1 cellular context compared by ENCODE assay signal in genomic region chr16:87382023-87382785, GRCh38.
TF ChIP-seq lines count a peak whose summit lies in the region.

No MANE protein-coding gene starts in this region.

TF ChIP-seq in HepG2, 621 proteins besides CTCF, POLR2A, EP300 and RAD21 (continued from another document and continues in another):
- TF ChIP-seq, protein P1, sequence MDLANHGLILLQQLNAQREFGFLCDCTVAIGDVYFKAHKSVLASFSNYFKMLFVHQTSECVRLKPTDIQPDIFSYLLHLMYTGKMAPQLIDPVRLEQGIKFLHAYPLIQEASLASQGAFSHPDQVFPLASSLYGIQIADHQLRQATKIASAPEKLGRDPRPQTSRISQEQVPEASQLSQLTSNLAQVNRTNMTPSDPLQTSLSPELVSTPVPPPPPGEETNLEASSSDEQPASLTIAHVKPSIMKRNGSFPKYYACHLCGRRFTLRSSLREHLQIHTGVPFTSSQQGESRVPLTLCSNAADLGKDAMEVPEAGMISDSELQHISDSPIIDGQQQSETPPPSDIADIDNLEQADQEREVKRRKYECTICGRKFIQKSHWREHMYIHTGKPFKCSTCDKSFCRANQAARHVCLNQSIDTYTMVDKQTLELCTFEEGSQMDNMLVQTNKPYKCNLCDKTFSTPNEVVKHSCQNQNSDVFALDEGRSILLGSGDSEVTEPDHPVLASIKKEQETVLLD (CRISPR knock-in tag; IDR thresholded peaks at IDR 0.05; ENCODE audit: low read depth): 0 out of 2 replicates have a peak, but pooled peaks have one; percentile 5
- TF ChIP-seq ARNTL (CRISPR knock-in tag; IDR thresholded peaks at IDR 0.05): peak; percentile 83
- TF ChIP-seq RFX1 (IDR thresholded peaks at IDR 0.05): peak; percentile 13; the same call in 1 of the 2 replicates
- no peak for TF ChIP-seq SMAD9 (CRISPR knock-in tag; IDR thresholded peaks at IDR 0.05)
- peak; percentile 87 for TF ChIP-seq ZNF761 (CRISPR knock-in tag; conservative IDR thresholded peaks at IDR 0.05)
- peak; percentile 96 for TF ChIP-seq PITX1 (CRISPR knock-in tag; IDR thresholded peaks at IDR 0.05)
- peak; percentile 96 for TF ChIP-seq FOXK2 (IDR thresholded peaks at IDR 0.05)
- TF ChIP-seq, protein P2, sequence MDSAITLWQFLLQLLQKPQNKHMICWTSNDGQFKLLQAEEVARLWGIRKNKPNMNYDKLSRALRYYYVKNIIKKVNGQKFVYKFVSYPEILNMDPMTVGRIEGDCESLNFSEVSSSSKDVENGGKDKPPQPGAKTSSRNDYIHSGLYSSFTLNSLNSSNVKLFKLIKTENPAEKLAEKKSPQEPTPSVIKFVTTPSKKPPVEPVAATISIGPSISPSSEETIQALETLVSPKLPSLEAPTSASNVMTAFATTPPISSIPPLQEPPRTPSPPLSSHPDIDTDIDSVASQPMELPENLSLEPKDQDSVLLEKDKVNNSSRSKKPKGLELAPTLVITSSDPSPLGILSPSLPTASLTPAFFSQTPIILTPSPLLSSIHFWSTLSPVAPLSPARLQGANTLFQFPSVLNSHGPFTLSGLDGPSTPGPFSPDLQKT (CRISPR knock-in tag; IDR thresholded peaks at IDR 0.05; ENCODE audit: borderline replicate concordance): no peak
- TF ChIP-seq CHD4 (IDR thresholded peaks at IDR 0.05; ENCODE audit: borderline replicate concordance, low read length): no peak
- TF ChIP-seq HNF4G (IDR thresholded peaks at IDR 0.05; ENCODE audit: borderline replicate concordance, low read depth, low read length): peak; percentile 97
- TF ChIP-seq HNF4G (CRISPR knock-in tag; IDR thresholded peaks at IDR 0.05; ENCODE audit: borderline replicate concordance, low read depth): peak; percentile 75; the same call in 1 of the 2 replicates
- TF ChIP-seq, protein P3, sequence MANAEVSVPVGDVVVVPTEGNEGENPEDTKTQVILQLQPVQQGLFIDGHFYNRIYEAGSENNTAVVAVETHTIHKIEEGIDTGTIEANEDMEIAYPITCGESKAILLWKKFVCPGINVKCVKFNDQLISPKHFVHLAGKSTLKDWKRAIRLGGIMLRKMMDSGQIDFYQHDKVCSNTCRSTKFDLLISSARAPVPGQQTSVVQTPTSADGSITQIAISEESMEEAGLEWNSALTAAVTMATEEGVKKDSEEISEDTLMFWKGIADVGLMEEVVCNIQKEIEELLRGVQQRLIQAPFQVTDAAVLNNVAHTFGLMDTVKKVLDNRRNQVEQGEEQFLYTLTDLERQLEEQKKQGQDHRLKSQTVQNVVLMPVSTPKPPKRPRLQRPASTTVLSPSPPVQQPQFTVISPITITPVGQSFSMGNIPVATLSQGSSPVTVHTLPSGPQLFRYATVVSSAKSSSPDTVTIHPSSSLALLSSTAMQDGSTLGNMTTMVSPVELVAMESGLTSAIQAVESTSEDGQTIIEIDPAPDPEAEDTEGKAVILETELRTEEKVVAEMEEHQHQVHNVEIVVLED (CRISPR knock-in tag; IDR thresholded peaks at IDR 0.05; ENCODE audit: borderline replicate concordance): peak; percentile 57; the same call in 1 of the 2 replicates
- peak; percentile 100 for TF ChIP-seq SIX1 (CRISPR knock-in tag; IDR thresholded peaks at IDR 0.05; ENCODE audit: borderline replicate concordance)
- peak; percentile 87; the same call in 1 of the 2 replicates for TF ChIP-seq POLR2G (IDR thresholded peaks at IDR 0.05; ENCODE audit: low read depth, low read length)
- TF ChIP-seq ZBTB14 (CRISPR knock-in tag; IDR thresholded peaks at IDR 0.05): no peak; the same call in 1 of the 2 replicates
- TF ChIP-seq DPF2 (CRISPR knock-in tag; IDR thresholded peaks at IDR 0.05; ENCODE audit: borderline replicate concordance, low read depth): peak; percentile 93
- TF ChIP-seq PTBP1 (IDR thresholded peaks at IDR 0.05; ENCODE audit: low read depth, low read length, poor library complexity, severe bottlenecking): no peak
- TF ChIP-seq MTF2 (CRISPR knock-in tag; IDR thresholded peaks at IDR 0.05; ENCODE audit: borderline replicate concordance): no peak
- peak; percentile 21; the same call in 1 of the 2 replicates for TF ChIP-seq ZNF580 (CRISPR knock-in tag; IDR thresholded peaks at IDR 0.05; ENCODE audit: borderline replicate concordance, low read depth)
- TF ChIP-seq AGO2 (optimal IDR thresholded peaks at IDR 0.05; ENCODE audit: low read depth, low read length): no peak
- TF ChIP-seq, protein P4, sequence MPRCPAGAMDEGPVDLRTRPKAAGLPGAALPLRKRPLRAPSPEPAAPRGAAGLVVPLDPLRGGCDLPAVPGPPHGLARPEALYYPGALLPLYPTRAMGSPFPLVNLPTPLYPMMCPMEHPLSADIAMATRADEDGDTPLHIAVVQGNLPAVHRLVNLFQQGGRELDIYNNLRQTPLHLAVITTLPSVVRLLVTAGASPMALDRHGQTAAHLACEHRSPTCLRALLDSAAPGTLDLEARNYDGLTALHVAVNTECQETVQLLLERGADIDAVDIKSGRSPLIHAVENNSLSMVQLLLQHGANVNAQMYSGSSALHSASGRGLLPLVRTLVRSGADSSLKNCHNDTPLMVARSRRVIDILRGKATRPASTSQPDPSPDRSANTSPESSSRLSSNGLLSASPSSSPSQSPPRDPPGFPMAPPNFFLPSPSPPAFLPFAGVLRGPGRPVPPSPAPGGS (CRISPR knock-in tag; IDR thresholded peaks at IDR 0.05): peak; percentile 57; the same call in 1 of the 2 replicates
- TF ChIP-seq ZNF576 (CRISPR knock-in tag; IDR thresholded peaks at IDR 0.05): no peak
- peak; percentile 61; the same call in 1 of the 2 replicates for TF ChIP-seq ZNF263 (CRISPR knock-in tag; IDR thresholded peaks at IDR 0.05)
- TF ChIP-seq CAMTA2 (CRISPR knock-in tag; IDR thresholded peaks at IDR 0.05; ENCODE audit: borderline replicate concordance): no peak
- no peak for TF ChIP-seq ZNF225 (CRISPR knock-in tag; IDR thresholded peaks at IDR 0.05)
- no peak for TF ChIP-seq ETS1 (CRISPR knock-in tag; IDR thresholded peaks at IDR 0.05)
- TF ChIP-seq, protein P5, sequence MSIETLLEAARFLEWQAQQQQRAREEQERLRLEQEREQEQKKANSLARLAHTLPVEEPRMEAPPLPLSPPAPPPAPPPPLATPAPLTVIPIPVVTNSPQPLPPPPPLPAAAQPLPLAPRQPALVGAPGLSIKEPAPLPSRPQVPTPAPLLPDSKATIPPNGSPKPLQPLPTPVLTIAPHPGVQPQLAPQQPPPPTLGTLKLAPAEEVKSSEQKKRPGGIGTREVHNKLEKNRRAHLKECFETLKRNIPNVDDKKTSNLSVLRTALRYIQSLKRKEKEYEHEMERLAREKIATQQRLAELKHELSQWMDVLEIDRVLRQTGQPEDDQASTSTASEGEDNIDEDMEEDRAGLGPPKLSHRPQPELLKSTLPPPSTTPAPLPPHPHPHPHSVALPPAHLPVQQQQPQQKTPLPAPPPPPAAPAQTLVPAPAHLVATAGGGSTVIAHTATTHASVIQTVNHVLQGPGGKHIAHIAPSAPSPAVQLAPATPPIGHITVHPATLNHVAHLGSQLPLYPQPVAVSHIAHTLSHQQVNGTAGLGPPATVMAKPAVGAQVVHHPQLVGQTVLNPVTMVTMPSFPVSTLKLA (IDR thresholded peaks at IDR 0.05): peak; percentile 65; the same call in 1 of the 2 replicates
- no peak for TF ChIP-seq REXO4 (CRISPR knock-in tag; IDR thresholded peaks at IDR 0.05; ENCODE audit: borderline replicate concordance)
- TF ChIP-seq SUZ12 (IDR thresholded peaks at IDR 0.05; ENCODE audit: low read depth, low read length): no peak
- TF ChIP-seq SMARCC2 (IDR thresholded peaks at IDR 0.05): no peak
- TF ChIP-seq HOXA3 (CRISPR knock-in tag; IDR thresholded peaks at IDR 0.05): peak; percentile 74; the same call in 1 of the 2 replicates
- TF ChIP-seq BORCS8-MEF2B (CRISPR knock-in tag; IDR thresholded peaks at IDR 0.05): peak; percentile 64
- peak; percentile 58; the same call in 1 of the 2 replicates for TF ChIP-seq KLF6 (CRISPR knock-in tag; IDR thresholded peaks at IDR 0.05)
- TF ChIP-seq NR2F1 (CRISPR knock-in tag; IDR thresholded peaks at IDR 0.05): peak; percentile 95 to 100
- TF ChIP-seq ZNF232 (CRISPR knock-in tag; IDR thresholded peaks at IDR 0.05; ENCODE audit: borderline replicate concordance): peak; percentile 91
- no peak for TF ChIP-seq ZNF234 (CRISPR knock-in tag; conservative IDR thresholded peaks at IDR 0.05)
- TF ChIP-seq LCORL (IDR thresholded peaks at IDR 0.05): peak; percentile 94
- peak; percentile 90 for TF ChIP-seq LCORL (CRISPR knock-in tag; IDR thresholded peaks at IDR 0.05)
- TF ChIP-seq ZMYM2 (CRISPR knock-in tag; IDR thresholded peaks at IDR 0.05): peak; percentile 39; the same call in 1 of the 2 replicates
- no peak; the same call in 1 of the 2 replicates for TF ChIP-seq ZSCAN31 (CRISPR knock-in tag; IDR thresholded peaks at IDR 0.05; ENCODE audit: low read depth)
- TF ChIP-seq, protein P6, sequence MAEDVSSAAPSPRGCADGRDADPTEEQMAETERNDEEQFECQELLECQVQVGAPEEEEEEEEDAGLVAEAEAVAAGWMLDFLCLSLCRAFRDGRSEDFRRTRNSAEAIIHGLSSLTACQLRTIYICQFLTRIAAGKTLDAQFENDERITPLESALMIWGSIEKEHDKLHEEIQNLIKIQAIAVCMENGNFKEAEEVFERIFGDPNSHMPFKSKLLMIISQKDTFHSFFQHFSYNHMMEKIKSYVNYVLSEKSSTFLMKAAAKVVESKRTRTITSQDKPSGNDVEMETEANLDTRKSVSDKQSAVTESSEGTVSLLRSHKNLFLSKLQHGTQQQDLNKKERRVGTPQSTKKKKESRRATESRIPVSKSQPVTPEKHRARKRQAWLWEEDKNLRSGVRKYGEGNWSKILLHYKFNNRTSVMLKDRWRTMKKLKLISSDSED (CRISPR knock-in tag; IDR thresholded peaks at IDR 0.05): no peak
- no peak for TF ChIP-seq NFE2 (CRISPR knock-in tag; IDR thresholded peaks at IDR 0.05)
- peak; percentile 99 for TF ChIP-seq NFIC (IDR thresholded peaks at IDR 0.05; ENCODE audit: low read length)
- peak; percentile 96 for TF ChIP-seq ASH2L (IDR thresholded peaks at IDR 0.05; ENCODE audit: insufficient read length, low read depth, low read length)
- TF ChIP-seq GTF2F1 (IDR thresholded peaks at IDR 0.05; ENCODE audit: low read length): 0 out of 2 replicates have a peak, but pooled peaks have one; percentile 42
- TF ChIP-seq RNF219 (CRISPR knock-in tag; IDR thresholded peaks at IDR 0.05): peak; percentile 95
- no peak for TF ChIP-seq ZNF644 (CRISPR knock-in tag; IDR thresholded peaks at IDR 0.05; ENCODE audit: low read depth)
- peak; percentile 90 for TF ChIP-seq TEAD3 (CRISPR knock-in tag; optimal IDR thresholded peaks at IDR 0.05; ENCODE audit: borderline replicate concordance)
- no peak for TF ChIP-seq ZNF446 (CRISPR knock-in tag; IDR thresholded peaks at IDR 0.05)
- no peak for TF ChIP-seq U2AF2 (IDR thresholded peaks at IDR 0.05; ENCODE audit: low read depth, low read length)
- TF ChIP-seq, protein P7, sequence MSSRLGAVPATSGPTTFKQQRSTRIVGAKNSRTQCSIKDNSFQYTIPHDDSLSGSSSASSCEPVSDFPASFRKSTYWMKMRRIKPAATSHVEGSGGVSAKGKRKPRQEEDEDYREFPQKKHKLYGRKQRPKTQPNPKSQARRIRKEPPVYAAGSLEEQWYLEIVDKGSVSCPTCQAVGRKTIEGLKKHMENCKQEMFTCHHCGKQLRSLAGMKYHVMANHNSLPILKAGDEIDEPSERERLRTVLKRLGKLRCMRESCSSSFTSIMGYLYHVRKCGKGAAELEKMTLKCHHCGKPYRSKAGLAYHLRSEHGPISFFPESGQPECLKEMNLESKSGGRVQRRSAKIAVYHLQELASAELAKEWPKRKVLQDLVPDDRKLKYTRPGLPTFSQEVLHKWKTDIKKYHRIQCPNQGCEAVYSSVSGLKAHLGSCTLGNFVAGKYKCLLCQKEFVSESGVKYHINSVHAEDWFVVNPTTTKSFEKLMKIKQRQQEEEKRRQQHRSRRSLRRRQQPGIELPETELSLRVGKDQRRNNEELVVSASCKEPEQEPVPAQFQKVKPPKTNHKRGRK (CRISPR knock-in tag; IDR thresholded peaks at IDR 0.05): no peak
- peak; percentile 53; the same call in 1 of the 2 replicates for TF ChIP-seq ZNF12 (CRISPR knock-in tag; IDR thresholded peaks at IDR 0.05)
- peak; percentile 97 for TF ChIP-seq ZBTB20 (CRISPR knock-in tag; IDR thresholded peaks at IDR 0.05; ENCODE audit: borderline replicate concordance, low read depth)
